ENCODE assay signal across 27 cellular contexts in the genomic region with DNA sequence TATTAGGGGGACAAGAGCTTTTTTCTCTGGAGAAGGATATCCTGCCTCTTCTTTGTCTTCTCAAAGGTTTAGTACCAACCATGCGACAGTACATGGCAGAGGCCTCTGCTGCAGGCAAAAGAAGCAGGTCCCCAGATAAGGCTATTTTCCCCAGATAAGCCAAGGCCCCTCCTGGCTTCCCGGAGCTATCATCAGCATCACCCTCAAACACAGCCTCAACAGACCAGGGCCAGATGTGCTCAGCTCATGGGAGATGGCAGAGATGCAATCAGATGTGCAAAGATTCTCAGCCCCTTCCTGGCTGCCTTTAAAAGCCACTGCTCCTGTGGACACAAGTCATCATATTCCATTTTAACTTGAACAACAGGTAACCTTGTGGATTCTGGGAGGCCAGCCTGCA. TPM values are rescaled to one million over a fixed set of nuclear protein-coding genes. Genes with fewer than 3 reads are reported as not detected.
"Had no signal": no experiment of that assay in that cellular context is flagged by ENCODE, and none has a peak within 500 bp of the region (broad histone marks: within the 10 kb centered on the region; RNA-seq: fewer than 3 reads in every experiment).

No MANE protein-coding gene starts in this region.

- H3K4me1 Mint-ChIP-seq: endodermal cell, mesothelial cell of epicardium, naive B cell had no signal

- H3K4me3 Mint-ChIP-seq: dendritic cell treated with granulocyte-macrophage colony-stimulating factor and Interleukin-4, amounts not matched to agents 40 ng/mL and 50 ng/mL, for 4 days; effector memory CD8-positive, alpha-beta T cell; endodermal cell; mesothelial cell of epicardium; naive B cell had no signal

- H3K9me3 Mint-ChIP-seq: dendritic cell treated with granulocyte-macrophage colony-stimulating factor and Interleukin-4, amounts not matched to agents 40 ng/mL and 50 ng/mL, for 4 days; effector memory CD8-positive, alpha-beta T cell; endodermal cell; mesothelial cell of epicardium had no signal

- ATAC-seq: effector memory CD8-positive, alpha-beta T cell; esophagus mucosa; gastrocnemius medialis; heart right ventricle; left cardiac atrium; left lung; left ventricle myocardium superior; lower lobe of right lung; mucosa of descending colon had no signal

- H3K27ac ChIP-seq: colonic mucosa, epithelial cell of prostate, esophagus squamous epithelium, gastrocnemius medialis, heart right ventricle, left lung, lower lobe of right lung had no signal

- H3K36me3 Mint-ChIP-seq: mesothelial cell of epicardium, naive B cell had no signal

- H3K27ac Mint-ChIP-seq: dendritic cell treated with granulocyte-macrophage colony-stimulating factor and Interleukin-4, amounts not matched to agents 40 ng/mL and 50 ng/mL, for 4 days; effector memory CD8-positive, alpha-beta T cell; endodermal cell; mesothelial cell of epicardium; naive B cell had no signal

- DNase-seq: colonic mucosa; cortex of kidney; effector CD8-positive, alpha-beta T cell; effector memory CD8-positive, alpha-beta T cell; endodermal cell; esophagus squamous epithelium; foreskin fibroblast; foreskin melanocyte; gastrocnemius medialis; glutamatergic neuron; heart right ventricle; hippocampal formation; left cardiac atrium; left lung; left ventricle myocardium superior; lower lobe of right lung; mesenchymal stem cell; mucosa of descending colon; naive B cell had no signal

RNA-seq across cellular contexts. Expression of a gene that starts 49.0 kb away (rescaled TPM):
- total RNA-seq: dermis microvascular lymphatic vessel endothelial cell, kidney epithelial cell, lung microvascular endothelial cell had no signal
- polyA plus RNA-seq: keratinocyte had no signal
